In genomic region chr2:237178396-237178795, GRCh38 we compare ENCODE assay signal across 15 cellular contexts.
A peak's percentile ranks its signal among the peaks of the same experiment; 100 is the strongest.
DNase-seq lines count a peak whose midpoint lies in the region; ATAC-seq, FAIRE-seq and TF ChIP-seq lines count a peak whose summit lies in the region.
"Had no signal": no experiment of that assay in that cellular context is flagged by ENCODE, and none has a peak within 500 bp of the region (broad histone marks: within the 10 kb centered on the region; RNA-seq: fewer than 3 reads in every experiment).

No MANE protein-coding gene starts in this region.

- no peak for FAIRE-seq in GM12892 (lab: Jason Lieb, UNC)

- H3K4me3 ChIP-seq in Panc1 (ENCODE audit: low read depth in 2 of 2, low read length in 2 of 2) (no peak overlapping the region), epithelial cell of esophagus (ENCODE audit: low read length) (no peak overlapping the region), sigmoid colon (no peak overlapping the region)
- H3K4me3 ChIP-seq: thoracic aorta had no signal

- intact Hi-C loops in Panc1 (cut with micrococcal nuclease; ENCODE audit: unreplicated experiment) = no loop called here
- intact Hi-C loops in sigmoid colon (cut with DNase I) = no loop called here

- no TSS peak for BruUV-seq in Panc1 (replicated peaks; lab: Mats Ljungman, UMichigan)

- ATAC-seq in Panc1 = peak; percentile 97
- no peak for ATAC-seq in HG03442 (IDR thresholded peaks at IDR 0.05; ENCODE audit: unreplicated experiment)
- ATAC-seq in GM18505 (IDR thresholded peaks at IDR 0.05; ENCODE audit: unreplicated experiment) = no peak
- ATAC-seq in GM18519 (IDR thresholded peaks at IDR 0.05; ENCODE audit: low FRiP score, unreplicated experiment) = no peak
- ATAC-seq: left lobe of liver had no signal

- TF ChIP-seq POLR2A in sigmoid colon (IDR thresholded peaks at IDR 0.05) (no peak), GM18505 (IDR thresholded peaks at IDR 0.05; ENCODE audit: borderline replicate concordance, extremely low read depth, insufficient read depth, insufficient read length) (no peak), GM12892 (IDR thresholded peaks at IDR 0.05; ENCODE audit: low read depth, low read length) (no peak)

- in situ Hi-C loops in Panc1 (cut with HindIII; ENCODE audit: low pct_unique_long_range_greater_than_20kb, low sequenced_read_pairs) = no loop called here

- H3K27ac ChIP-seq in Panc1 (ENCODE audit: low read length) (peak overlapping the region; percentile 84), sigmoid colon (peak overlapping the region in 3 of 4 donors; percentile 26 to 34 (median 32))
- H3K27ac ChIP-seq: epithelial cell of prostate, thoracic aorta, VCaP had no signal

- POLR2A ChIA-PET in Panc1 (lab: Charles Lee) = no interaction called here

- no peaks in the 10 kb centered on the region for H3K27me3 ChIP-seq in Panc1 (ENCODE audit: control insufficient read depth, insufficient read depth, low read length)
- H3K27me3 ChIP-seq in sigmoid colon = no peaks in the 10 kb centered on the region

- WGBS in sigmoid colon, 2 donors = 73 to 80% methylated on average over 6 of the region's 6 CpGs

- H3K9me3 ChIP-seq in Panc1 (ENCODE audit: control insufficient read depth, insufficient read depth, low read depth, low read length) = peaks cover 10% of the 10 kb centered on the region; the same call in 1 of the 2 replicates
- no peaks in the 10 kb centered on the region for H3K9me3 ChIP-seq in sigmoid colon

- peaks cover 15% of the 10 kb centered on the region for H3K4me1 ChIP-seq in Panc1 (ENCODE audit: control insufficient read depth, insufficient read depth, low read length)
- peaks cover 0 to 23% (median 9%) of the 10 kb centered on the region in 4 donors for H3K4me1 ChIP-seq in sigmoid colon

- TF ChIP-seq CTCF in Panc1 (IDR thresholded peaks at IDR 0.05) = no peak
- no peak for TF ChIP-seq CTCF in epithelial cell of esophagus (IDR thresholded peaks at IDR 0.05; ENCODE audit: insufficient read depth, low read depth, low read length, missing control alignments)
- no peak for TF ChIP-seq CTCF in sigmoid colon (IDR thresholded peaks at IDR 0.05)

- no peak for TF ChIP-seq EP300 in sigmoid colon (IDR thresholded peaks at IDR 0.05)

- DNase-seq in EL (peak; percentile 85), Panc1 (ENCODE audit: low read depth, low spot score) (no peak), epithelial cell of esophagus (ENCODE audit: low read depth) (peak; percentile 78), sigmoid colon (no peak), GM12892 (ENCODE audit: insufficient read length) (no peak)
- DNase-seq: activated naive CD4-positive, alpha-beta T cell treated with anti-CD3 and anti-CD28 coated beads for 36 hours; naive B cell; stimulated activated CD8-positive, alpha-beta memory T cell treated with anti-CD3 and anti-CD28 coated beads, Interleukin-4, amount 100 ng/mL, for 48 hours had no signal

- CTCF ChIA-PET in Panc1 (lab: Charles Lee) = no interaction called here

- H3K36me3 ChIP-seq in Panc1 (ENCODE audit: control insufficient read depth, insufficient read depth, low read length) (no peaks in the 10 kb centered on the region), sigmoid colon (no peaks in the 10 kb centered on the region)
- H3K36me3 ChIP-seq: thoracic aorta had no signal

Comparison
In these comparisons a context has a peak if more than half of its experiments do, and no peak if none do; other contexts are left out.
1. DNase-seq: peak in EL (single experiment) and epithelial cell of esophagus (single experiment); none in Panc1 (single experiment), sigmoid colon (single experiment) and GM12892 (single experiment).